In the genomic region with DNA sequence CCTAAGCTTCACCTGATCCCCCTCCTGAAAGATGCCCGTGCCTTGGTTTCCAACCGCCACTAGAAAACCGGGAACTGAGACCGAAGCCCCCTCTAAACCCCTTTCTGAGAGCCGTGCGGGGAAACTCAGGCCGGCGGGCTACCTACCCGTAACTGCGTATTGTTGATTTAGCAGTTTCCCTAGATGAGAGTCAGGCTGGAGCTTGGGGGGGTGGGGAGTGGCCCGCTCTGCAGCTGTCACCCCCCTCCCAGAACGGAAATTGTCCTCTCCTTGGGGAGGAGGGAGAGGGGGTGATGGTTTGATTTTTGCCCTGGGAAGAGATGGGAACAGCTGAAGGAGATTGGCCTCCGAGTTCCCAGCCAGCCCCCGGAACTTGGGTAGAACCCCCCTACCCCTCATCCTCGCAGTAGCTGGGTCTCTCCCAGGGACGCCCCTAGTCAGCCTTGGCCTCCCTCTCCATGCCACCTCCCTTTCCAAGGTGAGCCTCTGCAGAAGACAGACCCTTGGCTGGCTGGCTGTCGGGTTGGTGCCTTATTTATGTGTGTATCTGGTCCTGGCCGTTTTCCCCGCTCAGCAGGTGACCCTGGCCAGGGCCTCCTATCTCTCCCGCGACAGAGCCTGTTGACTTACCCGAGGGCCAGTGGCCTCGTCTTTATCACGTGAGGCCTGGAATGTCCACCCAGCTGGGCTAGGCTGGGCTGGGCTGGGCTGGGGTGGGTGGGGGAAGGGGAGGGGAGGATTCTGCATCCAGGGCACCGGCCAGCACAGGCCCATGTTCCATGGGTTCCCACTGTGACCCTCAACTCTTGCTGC, we compare ENCODE assay signal across 1 cellular context.
TF ChIP-seq lines count a peak whose summit lies in the region.

No MANE protein-coding gene starts in this region.

TF ChIP-seq in HepG2, 621 proteins besides CTCF, POLR2A, EP300 and RAD21 (continued from another document and continues in another):
- TF ChIP-seq, protein P1, sequence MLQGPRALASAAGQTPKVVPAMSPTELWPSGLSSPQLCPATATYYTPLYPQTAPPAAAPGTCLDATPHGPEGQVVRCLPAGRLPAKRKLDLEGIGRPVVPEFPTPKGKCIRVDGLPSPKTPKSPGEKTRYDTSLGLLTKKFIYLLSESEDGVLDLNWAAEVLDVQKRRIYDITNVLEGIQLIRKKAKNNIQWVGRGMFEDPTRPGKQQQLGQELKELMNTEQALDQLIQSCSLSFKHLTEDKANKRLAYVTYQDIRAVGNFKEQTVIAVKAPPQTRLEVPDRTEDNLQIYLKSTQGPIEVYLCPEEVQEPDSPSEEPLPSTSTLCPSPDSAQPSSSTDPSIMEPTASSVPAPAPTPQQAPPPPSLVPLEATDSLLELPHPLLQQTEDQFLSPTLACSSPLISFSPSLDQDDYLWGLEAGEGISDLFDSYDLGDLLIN (CRISPR knock-in tag; IDR thresholded peaks at IDR 0.05; ENCODE audit: borderline replicate concordance): no peak
- no peak for TF ChIP-seq TCF7L2 (IDR thresholded peaks at IDR 0.05; ENCODE audit: low read depth, low read length)
- no peak for TF ChIP-seq ZNF879 (CRISPR knock-in tag; IDR thresholded peaks at IDR 0.05)
- TF ChIP-seq ARNT2 (CRISPR knock-in tag; IDR thresholded peaks at IDR 0.05; ENCODE audit: low read depth): no peak
- no peak for TF ChIP-seq ZNF530 (CRISPR knock-in tag; IDR thresholded peaks at IDR 0.05; ENCODE audit: low read depth)
- no peak for TF ChIP-seq MLLT10 (CRISPR knock-in tag; IDR thresholded peaks at IDR 0.05)
- no peak for TF ChIP-seq KAT2B (IDR thresholded peaks at IDR 0.05; ENCODE audit: borderline replicate concordance, low read depth, low read length)
- TF ChIP-seq CENPX (CRISPR knock-in tag; IDR thresholded peaks at IDR 0.05): no peak
- TF ChIP-seq EHMT2 (IDR thresholded peaks at IDR 0.05; ENCODE audit: borderline replicate concordance, low read depth, low read length): no peak
- no peak for TF ChIP-seq ZNF512B (CRISPR knock-in tag; IDR thresholded peaks at IDR 0.05; ENCODE audit: borderline replicate concordance)
- 0 out of 2 replicates have a peak, but pooled peaks have one; percentile 16 for TF ChIP-seq ZNF776 (CRISPR knock-in tag; IDR thresholded peaks at IDR 0.05)
- TF ChIP-seq ZFP90 (CRISPR knock-in tag; IDR thresholded peaks at IDR 0.05; ENCODE audit: borderline replicate concordance): no peak
- peak; percentile 26; the same call in 1 of the 2 replicates for TF ChIP-seq ONECUT2 (CRISPR knock-in tag; IDR thresholded peaks at IDR 0.05)
- TF ChIP-seq GPN1 (CRISPR knock-in tag; IDR thresholded peaks at IDR 0.05; ENCODE audit: borderline replicate concordance): no peak
- no peak for TF ChIP-seq ZNF598 (CRISPR knock-in tag; IDR thresholded peaks at IDR 0.05; ENCODE audit: borderline replicate concordance)
- no peak for TF ChIP-seq NONO (IDR thresholded peaks at IDR 0.05)
- 0 out of 2 replicates have a peak, but pooled peaks have one; percentile 52 for TF ChIP-seq NONO (CRISPR knock-in tag; conservative IDR thresholded peaks at IDR 0.05)
- no peak for TF ChIP-seq NBN (conservative IDR thresholded peaks at IDR 0.05)
- no peak for TF ChIP-seq KDM3A (CRISPR knock-in tag; IDR thresholded peaks at IDR 0.05; ENCODE audit: low read depth)
- no peak for TF ChIP-seq RFX3 (CRISPR knock-in tag; IDR thresholded peaks at IDR 0.05)
- TF ChIP-seq, protein P2, sequence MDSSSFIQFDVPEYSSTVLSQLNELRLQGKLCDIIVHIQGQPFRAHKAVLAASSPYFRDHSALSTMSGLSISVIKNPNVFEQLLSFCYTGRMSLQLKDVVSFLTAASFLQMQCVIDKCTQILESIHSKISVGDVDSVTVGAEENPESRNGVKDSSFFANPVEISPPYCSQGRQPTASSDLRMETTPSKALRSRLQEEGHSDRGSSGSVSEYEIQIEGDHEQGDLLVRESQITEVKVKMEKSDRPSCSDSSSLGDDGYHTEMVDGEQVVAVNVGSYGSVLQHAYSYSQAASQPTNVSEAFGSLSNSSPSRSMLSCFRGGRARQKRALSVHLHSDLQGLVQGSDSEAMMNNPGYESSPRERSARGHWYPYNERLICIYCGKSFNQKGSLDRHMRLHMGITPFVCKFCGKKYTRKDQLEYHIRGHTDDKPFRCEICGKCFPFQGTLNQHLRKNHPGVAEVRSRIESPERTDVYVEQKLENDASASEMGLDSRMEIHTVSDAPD (CRISPR knock-in tag; IDR thresholded peaks at IDR 0.05): no peak
- TF ChIP-seq FOXA1 (IDR thresholded peaks at IDR 0.05): no peak
- TF ChIP-seq FOXA1 (CRISPR knock-in tag; IDR thresholded peaks at IDR 0.05): peak; percentile 95
- TF ChIP-seq ZNF670 (CRISPR knock-in tag; IDR thresholded peaks at IDR 0.05; ENCODE audit: borderline replicate concordance): no peak
- peak; percentile 66; the same call in 1 of the 2 replicates for TF ChIP-seq FOXO1 (CRISPR knock-in tag; IDR thresholded peaks at IDR 0.05)
- TF ChIP-seq BRD4 (CRISPR knock-in tag; IDR thresholded peaks at IDR 0.05): no peak
- TF ChIP-seq MTF1 (CRISPR knock-in tag; IDR thresholded peaks at IDR 0.05): no peak
- TF ChIP-seq KDM6A (CRISPR knock-in tag; IDR thresholded peaks at IDR 0.05; ENCODE audit: low read depth): no peak
- TF ChIP-seq ZNF350 (CRISPR knock-in tag; IDR thresholded peaks at IDR 0.05; ENCODE audit: borderline replicate concordance, low read depth): no peak
- no peak for TF ChIP-seq NFIB (CRISPR knock-in tag; IDR thresholded peaks at IDR 0.05; ENCODE audit: borderline replicate concordance)
- no peak for TF ChIP-seq REXO4 (CRISPR knock-in tag; IDR thresholded peaks at IDR 0.05; ENCODE audit: borderline replicate concordance)
- peak; percentile 31; the same call in 1 of the 2 replicates for TF ChIP-seq ZNF800 (CRISPR knock-in tag; IDR thresholded peaks at IDR 0.05)
- no peak for TF ChIP-seq BRF2 (CRISPR knock-in tag; IDR thresholded peaks at IDR 0.05)
- no peak for TF ChIP-seq ZSCAN5A (CRISPR knock-in tag; IDR thresholded peaks at IDR 0.05; ENCODE audit: borderline replicate concordance)
- no peak for TF ChIP-seq SNAI1 (CRISPR knock-in tag; IDR thresholded peaks at IDR 0.05; ENCODE audit: borderline replicate concordance)
- TF ChIP-seq LRRFIP1 (CRISPR knock-in tag; conservative IDR thresholded peaks at IDR 0.05): no peak
- TF ChIP-seq HMG20A (CRISPR knock-in tag; IDR thresholded peaks at IDR 0.05; ENCODE audit: borderline replicate concordance): peak; percentile 44; the same call in 1 of the 2 replicates
- TF ChIP-seq, protein P3, sequence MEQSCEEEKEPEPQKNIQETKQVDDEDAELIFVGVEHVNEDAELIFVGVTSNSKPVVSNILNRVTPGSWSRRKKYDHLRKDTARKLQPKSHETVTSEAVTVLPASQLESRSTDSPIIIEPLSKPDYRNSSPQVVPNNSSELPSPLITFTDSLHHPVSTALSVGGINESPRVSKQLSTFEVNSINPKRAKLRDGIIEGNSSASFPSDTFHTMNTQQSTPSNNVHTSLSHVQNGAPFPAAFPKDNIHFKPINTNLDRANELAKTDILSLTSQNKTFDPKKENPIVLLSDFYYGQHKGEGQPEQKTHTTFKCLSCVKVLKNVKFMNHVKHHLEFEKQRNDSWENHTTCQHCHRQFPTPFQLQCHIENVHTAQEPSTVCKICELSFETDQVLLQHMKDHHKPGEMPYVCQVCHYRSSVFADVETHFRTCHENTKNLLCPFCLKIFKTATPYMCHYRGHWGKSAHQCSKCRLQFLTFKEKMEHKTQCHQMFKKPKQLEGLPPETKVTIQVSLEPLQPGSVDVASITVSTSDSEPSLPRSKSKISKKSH (CRISPR knock-in tag; IDR thresholded peaks at IDR 0.05; ENCODE audit: borderline replicate concordance): no peak
- peak; percentile 11; the same call in 1 of the 2 replicates for TF ChIP-seq MTA1 (CRISPR knock-in tag; IDR thresholded peaks at IDR 0.05; ENCODE audit: borderline replicate concordance)
- no peak for TF ChIP-seq ZNF678 (CRISPR knock-in tag; IDR thresholded peaks at IDR 0.05)
- TF ChIP-seq ZNF547 (CRISPR knock-in tag; IDR thresholded peaks at IDR 0.05): no peak
- TF ChIP-seq, protein P4, sequence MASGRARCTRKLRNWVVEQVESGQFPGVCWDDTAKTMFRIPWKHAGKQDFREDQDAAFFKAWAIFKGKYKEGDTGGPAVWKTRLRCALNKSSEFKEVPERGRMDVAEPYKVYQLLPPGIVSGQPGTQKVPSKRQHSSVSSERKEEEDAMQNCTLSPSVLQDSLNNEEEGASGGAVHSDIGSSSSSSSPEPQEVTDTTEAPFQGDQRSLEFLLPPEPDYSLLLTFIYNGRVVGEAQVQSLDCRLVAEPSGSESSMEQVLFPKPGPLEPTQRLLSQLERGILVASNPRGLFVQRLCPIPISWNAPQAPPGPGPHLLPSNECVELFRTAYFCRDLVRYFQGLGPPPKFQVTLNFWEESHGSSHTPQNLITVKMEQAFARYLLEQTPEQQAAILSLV (CRISPR knock-in tag; IDR thresholded peaks at IDR 0.05; ENCODE audit: borderline replicate concordance): peak; percentile 43; the same call in 1 of the 2 replicates
- no peak for TF ChIP-seq NFATC3 (CRISPR knock-in tag; IDR thresholded peaks at IDR 0.05)
- TF ChIP-seq, protein P5, sequence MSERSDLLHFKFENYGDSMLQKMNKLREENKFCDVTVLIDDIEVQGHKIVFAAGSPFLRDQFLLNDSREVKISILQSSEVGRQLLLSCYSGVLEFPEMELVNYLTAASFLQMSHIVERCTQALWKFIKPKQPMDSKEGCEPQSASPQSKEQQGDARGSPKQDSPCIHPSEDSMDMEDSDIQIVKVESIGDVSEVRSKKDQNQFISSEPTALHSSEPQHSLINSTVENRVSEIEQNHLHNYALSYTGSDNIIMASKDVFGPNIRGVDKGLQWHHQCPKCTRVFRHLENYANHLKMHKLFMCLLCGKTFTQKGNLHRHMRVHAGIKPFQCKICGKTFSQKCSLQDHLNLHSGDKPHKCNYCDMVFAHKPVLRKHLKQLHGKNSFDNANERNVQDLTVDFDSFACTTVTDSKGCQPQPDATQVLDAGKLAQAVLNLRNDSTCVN (CRISPR knock-in tag; IDR thresholded peaks at IDR 0.05; ENCODE audit: borderline replicate concordance): no peak
- TF ChIP-seq NFIC (IDR thresholded peaks at IDR 0.05; ENCODE audit: low read length): no peak
- no peak for TF ChIP-seq ZBTB42 (CRISPR knock-in tag; IDR thresholded peaks at IDR 0.05)
- TF ChIP-seq PLRG1 (conservative IDR thresholded peaks at IDR 0.05): no peak
